ENCODE assay signal across 16 cellular contexts in genomic region chr10:112215342-112215774, GRCh38. TPM values are rescaled to one million over a fixed set of nuclear protein-coding genes. Genes with fewer than 3 reads are reported as not detected.
DNase-seq lines count a peak whose midpoint lies in the region; ATAC-seq and TF ChIP-seq lines count a peak whose summit lies in the region.
"Had no signal": no experiment of that assay in that cellular context is flagged by ENCODE, and none has a peak within 500 bp of the region (broad histone marks: within the 10 kb centered on the region; RNA-seq: fewer than 3 reads in every experiment).

No MANE protein-coding gene starts in this region.

- no peaks in the 10 kb centered on the region for H3K27me3 ChIP-seq in lung (ENCODE audit: control insufficient read depth, insufficient read depth)
- H3K27me3 ChIP-seq: breast epithelium, sigmoid colon had no signal

- ATAC-seq in GM18511 (IDR thresholded peaks at IDR 0.05; ENCODE audit: unreplicated experiment) (peak; percentile 59), HG03565 (IDR thresholded peaks at IDR 0.05; ENCODE audit: unreplicated experiment) (peak; percentile 31), lung (ENCODE audit: insufficient read depth, low FRiP score) (peak; percentile 72)

- no peak for TF ChIP-seq CTCF in lung (IDR thresholded peaks at IDR 0.05; ENCODE audit: control extremely low read depth, extremely low read depth)

- H3K9me3 ChIP-seq in lung (ENCODE audit: control insufficient read depth in 2 of 2, insufficient read depth in 1 of 2, low read length in 1 of 2): peaks cover 3 to 4% of the 10 kb centered on the region in 2 donors
- H3K9me3 ChIP-seq: breast epithelium had no signal

- 54 to 72% methylated on average over 8 of the region's 8 CpGs for WGBS in lung, 2 donors

- H3K4me1 ChIP-seq in lung (ENCODE audit: control insufficient read depth in 2 of 2, insufficient read depth in 2 of 2, low read length in 2 of 2): no peaks in the 10 kb centered on the region
- H3K4me1 ChIP-seq: breast epithelium, sigmoid colon had no signal

- no peak overlapping the region for H3K4me3 ChIP-seq in lung
- H3K4me3 ChIP-seq: breast epithelium, GM23248, sigmoid colon had no signal

- no peaks in the 10 kb centered on the region for H3K36me3 ChIP-seq in lung (ENCODE audit: control insufficient read depth in 2 of 2, insufficient read depth in 2 of 2, low read length in 2 of 2)
- H3K36me3 ChIP-seq: breast epithelium, sigmoid colon, WERI-Rb-1 had no signal

- H3K27ac ChIP-seq in lung (ENCODE audit: low read depth in 1 of 2, low read length in 1 of 2): no peak overlapping the region
- H3K27ac ChIP-seq: breast epithelium, GM23248, sigmoid colon had no signal

- DNase-seq in amniotic epithelial cell (ENCODE audit: low read depth): peak; percentile 80
- DNase-seq in lung (ENCODE audit: low spot score): peak; percentile 43
- DNase-seq in DMS 273 treated with DMSO at 0.1 percent for 48 hours (lab: John Stamatoyannopoulos, UW): no peak
- DNase-seq in activated naive CD4-positive, alpha-beta T cell (lab: John Stamatoyannopoulos, UW): no peak
- no peak for DNase-seq in NCI-H1105 (lab: John Stamatoyannopoulos, UW)
- DNase-seq in activated CD4-positive, alpha-beta T cell treated with anti-CD3 and anti-CD28 coated beads, Interleukin-2, amount 50 U/mL, for 4 hours: no peak
- DNase-seq: activated naive CD4-positive, alpha-beta T cell treated with anti-CD3 and anti-CD28 coated beads, Interleukin-2, amount 10 ng/mL, durations not matched to agents 7 days and 5 days; effector CD4-positive, alpha-beta T cell; GF-D8; GM23248; NCI-H345; sigmoid colon; WERI-Rb-1 had no signal

RNA-seq across cellular contexts. Expression of gene GPAM, which starts 31.8 kb away (rescaled TPM):
- 10 to 100 TPM; 13.7 to 21.8 TPM for total RNA-seq in lung
- polyA plus RNA-seq in lung: 1 to 10 TPM; 2.7 to 4.0 TPM

Comparison
In these comparisons a context has a peak if more than half of its experiments do, and no peak if none do; other contexts are left out.
1. DNase-seq: peak in amniotic epithelial cell (single experiment) and lung (single experiment); none in DMS 273 treated with DMSO at 0.1 percent for 48 hours (single experiment), activated naive CD4-positive, alpha-beta T cell (0 of 4), NCI-H1105 (single experiment) and activated CD4-positive, alpha-beta T cell treated with anti-CD3 and anti-CD28 coated beads, Interleukin-2, amount 50 U/mL, for 4 hours (0 of 2).
2. Peak in every context shown above with its lines, with median percentiles within 50 percentile points of each other: ATAC-seq.